15 cellular contexts compared by ENCODE assay signal in the genomic region with DNA sequence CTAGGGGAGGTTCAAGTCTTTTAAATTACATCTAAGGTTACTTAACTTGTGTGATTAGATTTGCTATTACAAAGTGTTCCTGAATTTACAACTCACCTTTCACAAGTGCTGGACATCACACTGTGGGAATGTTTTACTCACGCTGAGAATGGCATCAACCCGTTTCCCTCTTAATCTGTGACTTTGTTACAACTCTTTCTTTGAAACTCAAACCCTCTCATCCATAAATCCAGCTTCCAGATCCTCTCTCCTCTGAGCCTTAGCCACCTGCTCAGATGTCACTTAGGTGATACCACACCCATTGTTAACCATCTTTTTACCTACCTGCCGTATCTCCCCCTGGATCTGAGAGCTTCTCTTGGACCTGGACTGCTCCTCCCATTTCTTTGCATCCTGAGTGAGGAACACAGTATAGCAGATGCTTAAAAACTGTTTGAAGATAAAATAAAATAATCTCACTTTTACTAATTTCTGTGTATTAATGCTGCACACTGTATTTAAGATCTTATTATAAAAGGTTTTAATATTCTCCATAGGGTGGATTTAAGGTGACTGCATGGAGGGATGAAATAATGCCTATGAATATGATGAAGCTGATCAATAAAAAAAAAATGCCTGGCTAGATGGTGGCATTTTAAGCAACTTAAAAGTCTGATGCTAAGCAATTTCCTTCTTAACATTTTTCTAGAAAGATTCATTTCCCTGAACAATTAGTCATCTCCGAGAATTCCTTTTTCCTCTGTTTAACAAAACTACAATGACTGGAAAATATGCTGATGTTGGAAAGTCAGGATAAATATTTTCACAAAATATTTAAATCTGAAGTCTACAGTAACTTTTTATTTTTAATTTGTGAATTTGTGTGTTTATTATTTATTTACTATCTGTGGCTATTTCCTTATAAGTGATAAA. TPM values are rescaled to one million over a fixed set of nuclear protein-coding genes. Genes with fewer than 3 reads are reported as not detected.
DNase-seq lines count a peak whose midpoint lies in the region; TF ChIP-seq lines count a peak whose summit lies in the region.
"Had no signal": no experiment of that assay in that cellular context is flagged by ENCODE, and none has a peak within 500 bp of the region (broad histone marks: within the 10 kb centered on the region; RNA-seq: fewer than 3 reads in every experiment).

No MANE protein-coding gene starts in this region.

- H2AFZ ChIP-seq in hepatocyte, result no peak overlapping the region

- H3K4me2 ChIP-seq in hepatocyte, result no peak overlapping the region

- H3K27me3 ChIP-seq in adipocyte (replicated peaks; ENCODE audit: control insufficient read depth, insufficient read depth, low read length), result no peaks in the 10 kb centered on the region
- H3K27me3 ChIP-seq in hepatocyte, result no peaks in the 10 kb centered on the region
- H3K27me3 ChIP-seq in WERI-Rb-1 (ENCODE audit: insufficient read depth, low read depth, severe bottlenecking), result no peaks in the 10 kb centered on the region
- H3K27me3 ChIP-seq: sigmoid colon had no signal

- H3K9me2 ChIP-seq in hepatocyte (replicated peaks; ENCODE audit: insufficient read depth), result no peaks in the 10 kb centered on the region

- H3K4me3 ChIP-seq in adipocyte (ENCODE audit: low read length), result no peak overlapping the region
- no peak overlapping the region for H3K4me3 ChIP-seq in fibroblast of the aortic adventitia (ENCODE audit: low read depth, low read length)
- no peak overlapping the region for H3K4me3 ChIP-seq in hepatocyte
- H3K4me3 ChIP-seq in WERI-Rb-1 (ENCODE audit: low read depth, low read length), result no peak overlapping the region
- H3K4me3 ChIP-seq: sigmoid colon, thoracic aorta had no signal

- peaks cover 12% of the 10 kb centered on the region for H3K4me1 ChIP-seq in adipocyte (ENCODE audit: control insufficient read depth, insufficient read depth, low read length)
- H3K4me1 ChIP-seq in hepatocyte (ENCODE audit: insufficient read depth), result no peaks in the 10 kb centered on the region
- H3K4me1 ChIP-seq: sigmoid colon had no signal

- H3K79me2 ChIP-seq in hepatocyte, result no peaks in the 10 kb centered on the region

- no peak for TF ChIP-seq CTCF in fibroblast of the aortic adventitia (IDR thresholded peaks at IDR 0.05; ENCODE audit: insufficient read depth, low read length)
- no peak for TF ChIP-seq CTCF in hepatocyte (IDR thresholded peaks at IDR 0.05; ENCODE audit: poor library complexity)
- TF ChIP-seq CTCF in WERI-Rb-1 (IDR thresholded peaks at IDR 0.05; ENCODE audit: low read depth, low read length), result no peak

- DNase-seq in NCI-H2171 treated with DMSO at 0.1 percent for 48 hours (lab: John Stamatoyannopoulos, UW), result peak; percentile 16
- no peak for DNase-seq in NCI-H2171 (lab: John Stamatoyannopoulos, UW)
- DNase-seq in adipocyte (ENCODE audit: low read depth), result peak; percentile 62
- peak; percentile 75 for DNase-seq in fibroblast of the aortic adventitia (ENCODE audit: low read depth)
- peak; percentile 51 for DNase-seq in stromal cell of bone marrow (ENCODE audit: low read depth)
- no peak for DNase-seq in hepatocyte (ENCODE audit: low spot score)
- DNase-seq in NCI-H345 (lab: John Stamatoyannopoulos, UW), result no peak
- no peak for DNase-seq in WERI-Rb-1
- DNase-seq: 8988T; activated CD4-positive, alpha-beta memory T cell treated with anti-CD3 and anti-CD28 coated beads for 36 hours; activated gamma-delta T cell; DMS 273 treated with DMSO at 0.1 percent for 48 hours; hypothalamus; sigmoid colon had no signal

- H3K27ac ChIP-seq in hepatocyte (no peak overlapping the region), WERI-Rb-1 (no peak overlapping the region)
- H3K27ac ChIP-seq: sigmoid colon, thoracic aorta had no signal

- H3K9me3 ChIP-seq in adipocyte (ENCODE audit: control insufficient read depth, low read length) (no peaks in the 10 kb centered on the region), hepatocyte (ENCODE audit: low read depth) (no peaks in the 10 kb centered on the region), WERI-Rb-1 (ENCODE audit: severe bottlenecking) (no peaks in the 10 kb centered on the region)
- H3K9me3 ChIP-seq: sigmoid colon, thoracic aorta had no signal

- H3K36me3 ChIP-seq in adipocyte (ENCODE audit: control insufficient read depth, insufficient read depth, low read length, severe bottlenecking) (no peaks in the 10 kb centered on the region), hepatocyte (replicated peaks; ENCODE audit: insufficient read depth, low read depth) (no peaks in the 10 kb centered on the region), WERI-Rb-1 (no peaks in the 10 kb centered on the region)
- H3K36me3 ChIP-seq: sigmoid colon, thoracic aorta had no signal

- H4K20me1 ChIP-seq in hepatocyte (ENCODE audit: insufficient read depth, poor library complexity, severe bottlenecking), result no peaks in the 10 kb centered on the region

- 65% methylated on average over 4 of the region's 4 CpGs for WGBS in hepatocyte (ENCODE audit: low lambda C conversion rate, missing lambda C conversion rate)

- peak overlapping the region; percentile 5 for H3K9ac ChIP-seq in adipocyte (ENCODE audit: low read length)

RNA-seq across cellular contexts. Expression of a gene that starts 39.1 kb away (rescaled TPM):
- 377 and 1,883 TPM in 2 replicates for total RNA-seq in fibroblast of the aortic adventitia (ENCODE audit: low replicate concordance)
- 352 and 402 TPM in 2 replicates for total RNA-seq in hepatocyte
- 117 and 122 TPM in 2 replicates for polyA plus RNA-seq in hepatocyte

Comparison
In these comparisons a context has a peak if more than half of its experiments do, and no peak if none do; other contexts are left out.
1. DNase-seq: peak in NCI-H2171 treated with DMSO at 0.1 percent for 48 hours (single experiment), adipocyte (single experiment), fibroblast of the aortic adventitia (single experiment) and stromal cell of bone marrow (single experiment); none in NCI-H2171 (single experiment), hepatocyte (single experiment), NCI-H345 (single experiment) and WERI-Rb-1 (single experiment).